ENCODE assay signal across 1 cellular context in genomic region chr17:28523876-28524275, GRCh38.
TF ChIP-seq lines count a peak whose summit lies in the region.

No MANE protein-coding gene starts in this region.

TF ChIP-seq in HepG2, 621 proteins besides CTCF, POLR2A, EP300 and RAD21:
- peak; percentile 84 for TF ChIP-seq CREB1 (IDR thresholded peaks at IDR 0.05)
- no peak for TF ChIP-seq CREB1 (CRISPR knock-in tag; IDR thresholded peaks at IDR 0.05)
- no peak for TF ChIP-seq SALL1 (CRISPR knock-in tag; IDR thresholded peaks at IDR 0.05)
- 0 out of 4 replicates have a peak, but pooled peaks of 1 of the 2 experiments have one; percentile 0 for TF ChIP-seq ATF4 (CRISPR knock-in tag; IDR thresholded peaks at IDR 0.05)
